In genomic region chr18:3015203-3015590, GRCh38 we compare ENCODE assay signal across 9 cellular contexts. TPM values are rescaled to one million over a fixed set of nuclear protein-coding genes. Genes with fewer than 3 reads are reported as not detected.
A peak's percentile ranks its signal among the peaks of the same experiment; 100 is the strongest.
DNase-seq lines count a peak whose midpoint lies in the region; TF ChIP-seq lines count a peak whose summit lies in the region.
"Had no signal": no experiment of that assay in that cellular context is flagged by ENCODE, and none has a peak within 500 bp of the region (broad histone marks: within the 10 kb centered on the region; RNA-seq: fewer than 3 reads in every experiment).

No MANE protein-coding gene starts in this region.

- H3K27ac ChIP-seq in tibial artery = peak overlapping the region; percentile 72 to 77
- H3K27ac ChIP-seq in SJCRH30 = no peak overlapping the region
- H3K27ac ChIP-seq: KMS-11 had no signal

- peaks cover 42% of the 10 kb centered on the region for H3K4me1 Mint-ChIP-seq in activated CD4-positive, alpha-beta T cell treated with anti-CD3 and anti-CD28 coated beads, Interleukin-2, amount 10 ng/mL, durations not matched to agents 24 days and 14 days
- peaks cover 54% of the 10 kb centered on the region for H3K4me1 Mint-ChIP-seq in activated naive CD8-positive, alpha-beta T cell treated with anti-CD3 and anti-CD28 coated beads for 36 hours

- peak overlapping the region; percentile 27 for H3K27ac Mint-ChIP-seq in activated CD4-positive, alpha-beta T cell treated with anti-CD3 and anti-CD28 coated beads, Interleukin-2, amount 10 ng/mL, durations not matched to agents 24 days and 14 days
- H3K27ac Mint-ChIP-seq in activated naive CD8-positive, alpha-beta T cell treated with anti-CD3 and anti-CD28 coated beads for 36 hours = peak overlapping the region; percentile 7

- H3K27me3 ChIP-seq in tibial artery (no peaks in the 10 kb centered on the region), SJCRH30 (no peaks in the 10 kb centered on the region)

- H3K27me3 Mint-ChIP-seq in activated CD4-positive, alpha-beta T cell treated with anti-CD3 and anti-CD28 coated beads, Interleukin-2, amount 10 ng/mL, durations not matched to agents 24 days and 14 days = peaks cover 1% of the 10 kb centered on the region
- H3K27me3 Mint-ChIP-seq in activated naive CD8-positive, alpha-beta T cell treated with anti-CD3 and anti-CD28 coated beads for 36 hours = no peaks in the 10 kb centered on the region

- H3K4me1 ChIP-seq in tibial artery (peaks cover 0 to 53% (median 29%) of the 10 kb centered on the region in 4 donors), SJCRH30 (peaks cover 9% of the 10 kb centered on the region)

- no peak for TF ChIP-seq CTCF in tibial artery (IDR thresholded peaks at IDR 0.05)

- no peak overlapping the region for H3K4me3 ChIP-seq in tibial artery
- no peak overlapping the region for H3K4me3 ChIP-seq in SJCRH30

- H3K9me3 ChIP-seq in tibial artery = no peaks in the 10 kb centered on the region
- H3K9me3 ChIP-seq in SJCRH30 (replicated peaks) = no peaks in the 10 kb centered on the region

- intact Hi-C loops in activated CD4-positive, alpha-beta T cell treated with anti-CD3 and anti-CD28 coated beads, Interleukin-2, amount 10 ng/mL, durations not matched to agents 24 days and 14 days (cut with micrococcal nuclease) = no loop called here
- intact Hi-C loops in tibial artery (cut with DNase I; ENCODE audit: low total_unique reads) = no loop called here

- no peaks in the 10 kb centered on the region for H3K9me3 Mint-ChIP-seq in activated CD4-positive, alpha-beta T cell treated with anti-CD3 and anti-CD28 coated beads, Interleukin-2, amount 10 ng/mL, durations not matched to agents 24 days and 14 days
- H3K9me3 Mint-ChIP-seq in activated naive CD8-positive, alpha-beta T cell treated with anti-CD3 and anti-CD28 coated beads for 36 hours = no peaks in the 10 kb centered on the region

- DNase-seq in activated CD4-positive, alpha-beta T cell treated with anti-CD3 and anti-CD28 coated beads, Interleukin-2, amount 10 ng/mL, durations not matched to agents 24 days and 14 days = no peak
- DNase-seq in activated CD4-positive, alpha-beta T cell treated with anti-CD3 and anti-CD28 coated beads for 1 hour = no peak
- DNase-seq in activated naive CD8-positive, alpha-beta T cell treated with anti-CD3 and anti-CD28 coated beads for 36 hours = no peak
- peak; percentile 39 for DNase-seq in kidney glomerular epithelial cell (lab: John Stamatoyannopoulos, UW)
- no peak for DNase-seq in tibial artery
- no peak for DNase-seq in NAMALWA (ENCODE audit: low spot score)
- no peak for DNase-seq in SJCRH30
- no peak for DNase-seq in superior temporal gyrus (ENCODE audit: extremely low spot score)

- peaks cover 21% of the 10 kb centered on the region for H3K36me3 Mint-ChIP-seq in activated CD4-positive, alpha-beta T cell treated with anti-CD3 and anti-CD28 coated beads, Interleukin-2, amount 10 ng/mL, durations not matched to agents 24 days and 14 days (ENCODE audit: low read depth)
- peaks cover 22% of the 10 kb centered on the region for H3K36me3 Mint-ChIP-seq in activated naive CD8-positive, alpha-beta T cell treated with anti-CD3 and anti-CD28 coated beads for 36 hours

- H3K36me3 ChIP-seq in tibial artery (peaks cover 0 to 6% (median 0%) of the 10 kb centered on the region in 3 donors), SJCRH30 (no peaks in the 10 kb centered on the region)

- H3K4me3 Mint-ChIP-seq in activated CD4-positive, alpha-beta T cell treated with anti-CD3 and anti-CD28 coated beads, Interleukin-2, amount 10 ng/mL, durations not matched to agents 24 days and 14 days = peak overlapping the region; percentile 47
- no peak overlapping the region for H3K4me3 Mint-ChIP-seq in activated naive CD8-positive, alpha-beta T cell treated with anti-CD3 and anti-CD28 coated beads for 36 hours

RNA-seq across cellular contexts. Expression of gene LPIN2, which starts 2.3 kb away (rescaled TPM):
- total RNA-seq in activated CD4-positive, alpha-beta T cell treated with anti-CD3 and anti-CD28 coated beads, Interleukin-2, amount 10 ng/mL, durations not matched to agents 24 days and 14 days = 111 and 118 TPM in 2 replicates
- total RNA-seq in activated naive CD8-positive, alpha-beta T cell treated with anti-CD3 and anti-CD28 coated beads for 36 hours = 10 to 100 TPM; 56.1 to 61.5 TPM
- total RNA-seq in SJCRH30 (2014; rRNA removed; shearing (Covaris generic)) = 15.3 and 16.7 TPM in 2 replicates
